8 cellular contexts compared by ENCODE assay signal in genomic region chr11:111978028-111978771, GRCh38. TPM values are rescaled to one million over a fixed set of nuclear protein-coding genes. Genes with fewer than 3 reads are reported as not detected.
DNase-seq lines count a peak whose midpoint lies in the region; ATAC-seq and TF ChIP-seq lines count a peak whose summit lies in the region.

No MANE protein-coding gene starts in this region.

- H3K9ac ChIP-seq in mesenchymal stem cell (ENCODE audit: low read length), result peak overlapping the region; percentile 87

- peak overlapping the region in 1 of 2 experiments; percentile 11 for H3K18ac ChIP-seq in mesenchymal stem cell (ENCODE audit: low read depth in 1 of 2, low read length in 2 of 2)

- WGBS in mesenchymal stem cell, result 3% methylated on average over 7 of the region's 8 CpGs
- 9 to 10% methylated on average over 8 of the region's 8 CpGs for WGBS in tibial nerve, 2 donors

- H3K14ac ChIP-seq in mesenchymal stem cell (ENCODE audit: low read length in 2 of 2), result no peak overlapping the region

- H3K9me3 Mint-ChIP-seq in T-cell (no peaks in the 10 kb centered on the region), endothelial cell (ENCODE audit: unreplicated experiment) (no peaks in the 10 kb centered on the region)

- TF ChIP-seq POLR2A in tibial nerve (IDR thresholded peaks at IDR 0.05), result peak in 1 of 2 donors; percentile 74

- peak overlapping the region; percentile 74 for H3K4me3 ChIP-seq in H7 (ENCODE audit: insufficient read depth, low read depth, low read length)
- peak overlapping the region; percentile 74 to 87 for H3K4me3 ChIP-seq in mesenchymal stem cell (ENCODE audit: insufficient read depth in 1 of 2, low read depth in 1 of 2, low read length in 2 of 2)
- peak overlapping the region; percentile 64 to 86 (median 76) for H3K4me3 ChIP-seq in tibial nerve

- no peak overlapping the region for H2BK5ac ChIP-seq in mesenchymal stem cell (ENCODE audit: low read depth, low read length, poor library complexity, severe bottlenecking)

- no peak overlapping the region for H2BK120ac ChIP-seq in mesenchymal stem cell (ENCODE audit: low read depth, low read length)

- H3K27me3 Mint-ChIP-seq in T-cell (peaks cover 22 to 30% of the 10 kb centered on the region in 2 donors), endothelial cell (ENCODE audit: unreplicated experiment) (peaks cover 13% of the 10 kb centered on the region)

- H3K4me3 Mint-ChIP-seq in T-cell (peak overlapping the region; percentile 61 to 71 (median 68)), endothelial cell (ENCODE audit: unreplicated experiment) (peak overlapping the region; percentile 78)

- no peak for ATAC-seq in T-cell (replicated peaks in 1 of 4)
- ATAC-seq in GM21381 (IDR thresholded peaks at IDR 0.05; ENCODE audit: unreplicated experiment), result no peak
- ATAC-seq in GM19397 (IDR thresholded peaks at IDR 0.05; ENCODE audit: unreplicated experiment), result no peak

- H3K79me1 ChIP-seq in mesenchymal stem cell (replicated peaks; ENCODE audit: low read length, poor library complexity, severe bottlenecking), result peaks cover 11% of the 10 kb centered on the region

- TF ChIP-seq EP300 in tibial nerve (IDR thresholded peaks at IDR 0.05), result peak; percentile 38 to 95

- H3K23ac ChIP-seq in mesenchymal stem cell (ENCODE audit: low read length in 2 of 2), result no peak overlapping the region

- no peak overlapping the region for H2AK5ac ChIP-seq in mesenchymal stem cell (ENCODE audit: low read length, severe bottlenecking)

- H3K4ac ChIP-seq in mesenchymal stem cell (ENCODE audit: low read depth in 1 of 2, low read length in 2 of 2), result no peak overlapping the region

- peaks cover 7 to 11% (median 11%) of the 10 kb centered on the region in 3 donors for H3K4me1 Mint-ChIP-seq in T-cell
- peaks cover 34% of the 10 kb centered on the region for H3K4me1 Mint-ChIP-seq in endothelial cell (ENCODE audit: unreplicated experiment)

- no peak overlapping the region for H2BK12ac ChIP-seq in mesenchymal stem cell (ENCODE audit: low read length in 2 of 2)

- no peak overlapping the region for H3K27ac ChIP-seq in mesenchymal stem cell (ENCODE audit: low read length, poor library complexity, severe bottlenecking)
- peak overlapping the region; percentile 83 to 97 (median 96) for H3K27ac ChIP-seq in tibial nerve

- DNase-seq in H7, result peak; percentile 82
- DNase-seq in T-cell, result no peak
- DNase-seq in endothelial cell (ENCODE audit: low spot score), result peak; percentile 13
- DNase-seq in mesenchymal stem cell, result peak; percentile 83
- peak; percentile 53 to 70 for DNase-seq in tibial nerve (ENCODE audit: low spot score in 2 of 2)
- DNase-seq in stimulated activated CD4-positive, alpha-beta T cell treated with anti-CD3 and anti-CD28 coated beads, Interleukin-4, amount 100 ng/mL, for 4 hours, result no peak

- no peak overlapping the region for H2BK15ac ChIP-seq in mesenchymal stem cell (ENCODE audit: low read depth, poor library complexity, severe bottlenecking)

- H3K36me3 ChIP-seq in H7 (replicated peaks; ENCODE audit: control insufficient read depth, insufficient read depth, low read length) (no peaks in the 10 kb centered on the region), mesenchymal stem cell (ENCODE audit: control insufficient read depth in 1 of 2, insufficient read depth in 2 of 2, low read depth in 1 of 2, low read length in 2 of 2) (peaks cover 11 to 30% of the 10 kb centered on the region in 2 experiments), tibial nerve (peaks cover 0 to 8% (median 0%) of the 10 kb centered on the region in 3 donors)

- H3K4me1 ChIP-seq in mesenchymal stem cell (ENCODE audit: control insufficient read depth, insufficient read depth, low read depth, low read length), result peaks cover 13% of the 10 kb centered on the region
- peaks cover 6 to 73% (median 41%) of the 10 kb centered on the region in 4 donors for H3K4me1 ChIP-seq in tibial nerve

- H3K9me3 ChIP-seq in mesenchymal stem cell (ENCODE audit: control insufficient read depth, low read length) (no peaks in the 10 kb centered on the region), tibial nerve (no peaks in the 10 kb centered on the region)

- peak overlapping the region; percentile 99 for H3K4me2 ChIP-seq in mesenchymal stem cell (ENCODE audit: low read length, poor library complexity, severe bottlenecking)

- POLR2A ChIA-PET in T-cell (lab: Charles Lee), result interaction anchor here in 1 of 2 donors (0.6 kb wide), 1 partner anchor 22 kb away, joined by 12 read pairs; no protein-coding TSS in a partner anchor

- H3K27me3 ChIP-seq in H7 (ENCODE audit: control insufficient read depth, insufficient read depth, low read length) (peaks cover 12% of the 10 kb centered on the region), mesenchymal stem cell (ENCODE audit: control insufficient read depth in 1 of 2, insufficient read depth in 1 of 2, low read length in 2 of 2) (no peaks in the 10 kb centered on the region), tibial nerve (no peaks in the 10 kb centered on the region)

- TF ChIP-seq CTCF in endothelial cell (IDR thresholded peaks at IDR 0.05; ENCODE audit: unreplicated experiment) (no peak), tibial nerve (IDR thresholded peaks at IDR 0.05) (peak in 3 of 5 experiments; percentile 11 to 50 (median 29))

- H4K91ac ChIP-seq in mesenchymal stem cell (ENCODE audit: low read length), result no peak overlapping the region

- H2AFZ ChIP-seq in mesenchymal stem cell (ENCODE audit: low read depth, low read length), result no peak overlapping the region

- H3K27ac Mint-ChIP-seq in T-cell (no peak overlapping the region), endothelial cell (ENCODE audit: unreplicated experiment) (no peak overlapping the region)

- H4K8ac ChIP-seq in mesenchymal stem cell (ENCODE audit: low read length), result no peak overlapping the region

- H3K36me3 Mint-ChIP-seq in T-cell (peaks cover 3% of the 10 kb centered on the region), endothelial cell (ENCODE audit: low read depth, unreplicated experiment) (no peaks in the 10 kb centered on the region)

- CTCF ChIA-PET in T-cell (lab: Charles Lee), result interaction anchor here (0.6 to 1.9 kb wide), 3 partner anchors 46 to 69 kb away, joined by 3 to 6 read pairs (median 3); no protein-coding TSS in a partner anchor

RNA-seq across cellular contexts. Expression of gene DIXDC1, which starts 41.1 kb away (rescaled TPM):
- total RNA-seq in H7 (2014; rRNA removed; shearing (Covaris generic)), result 5.0 and 8.7 TPM in 2 replicates
- 1 to 10 TPM; 1.6 to 4.8 (median 3.4) TPM for total RNA-seq in T-cell
- 6.2 TPM for total RNA-seq in endothelial cell (ENCODE audit: unreplicated experiment)
- 8.6 TPM for polyA plus RNA-seq in mesenchymal stem cell (2013, experiment 1 of 2)
- 8.7 TPM for polyA plus RNA-seq in mesenchymal stem cell (2013, experiment 2 of 2)
- total RNA-seq in tibial nerve, result 10 to 100 TPM; 43.8 to 69.3 (median 49.5) TPM

RNA-seq across cellular contexts. Expression of gene DLAT, which starts 47.0 kb away (rescaled TPM):
- total RNA-seq in H7 (2014; rRNA removed; shearing (Covaris generic)), result 94.0 and 105 TPM in 2 replicates
- total RNA-seq in T-cell (10 to 100 TPM; 13.4 to 19.8 (median 18.7) TPM), endothelial cell (ENCODE audit: unreplicated experiment) (28.2 TPM), tibial nerve (10 to 100 TPM; 18.2 to 32.1 (median 19.9) TPM)
- 25.9 TPM for polyA plus RNA-seq in mesenchymal stem cell (2013, experiment 1 of 2)
- polyA plus RNA-seq in mesenchymal stem cell (2013, experiment 2 of 2), result 25.7 TPM

RNA-seq across cellular contexts. Expression of gene C11orf52, which starts 59.5 kb away (rescaled TPM):
- total RNA-seq in H7 (2014; rRNA removed; shearing (Covaris generic)), result 0.33 and 1.7 TPM in 2 replicates
- not detected for total RNA-seq in T-cell
- total RNA-seq in endothelial cell (ENCODE audit: unreplicated experiment), result 2.8 TPM
- 0.41 TPM for polyA plus RNA-seq in mesenchymal stem cell (2013, experiment 1 of 2)
- 0.30 TPM for polyA plus RNA-seq in mesenchymal stem cell (2013, experiment 2 of 2)
- 1 to 10 TPM in 2 of 4 donors, not detected in 2; 5.0 to 6.9 TPM for total RNA-seq in tibial nerve

Comparison
In these comparisons a context has a peak if more than half of its experiments do, and no peak if none do; other contexts are left out.
1. DNase-seq: peak in H7 (single experiment), endothelial cell (single experiment), mesenchymal stem cell (single experiment) and tibial nerve (2 of 2); none in T-cell (0 of 34) and stimulated activated CD4-positive, alpha-beta T cell treated with anti-CD3 and anti-CD28 coated beads, Interleukin-4, amount 100 ng/mL, for 4 hours (0 of 2).
2. Peak in every context shown above with its lines, with median percentiles within 50 percentile points of each other: H3K4me3 ChIP-seq.